In the genomic region with DNA sequence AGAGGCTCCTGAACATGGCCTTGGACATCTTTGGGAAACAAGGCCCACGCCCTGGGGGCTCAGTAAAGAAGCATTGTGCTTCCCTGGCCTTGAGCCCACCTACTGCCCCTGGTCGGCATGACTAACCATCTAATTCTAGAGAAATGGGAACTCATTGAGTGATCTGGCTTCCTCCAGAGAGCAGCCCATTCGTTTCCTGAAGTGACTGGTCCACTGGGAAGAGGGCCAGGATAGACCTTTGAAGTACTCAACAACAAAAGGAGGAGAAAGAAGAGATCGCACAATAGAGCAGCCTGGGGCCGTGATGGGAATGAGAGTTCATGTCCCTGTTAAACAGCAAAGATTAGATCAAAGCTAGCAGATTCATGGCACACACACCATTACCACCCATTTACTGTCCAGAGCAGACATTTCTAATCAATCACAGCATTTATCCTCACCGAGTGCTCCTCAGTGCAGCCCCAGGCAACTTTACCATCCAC, we compare ENCODE assay signal across 15 cellular contexts.
DNase-seq lines count a peak whose midpoint lies in the region; ATAC-seq and TF ChIP-seq lines count a peak whose summit lies in the region.
"Had no signal": no experiment of that assay in that cellular context is flagged by ENCODE, and none has a peak within 500 bp of the region (broad histone marks: within the 10 kb centered on the region; RNA-seq: fewer than 3 reads in every experiment).

No MANE protein-coding gene starts in this region.

- intact Hi-C loops in stomach (cut with DNase I; ENCODE audit: low total_unique reads) = no loop called here

- no peaks in the 10 kb centered on the region for H3K36me3 Mint-ChIP-seq in activated naive CD4-positive, alpha-beta T cell treated with anti-CD3 and anti-CD28 coated beads, Interleukin-2, amount 50 U/mL, for 24 hours
- H3K36me3 Mint-ChIP-seq: activated naive CD8-positive, alpha-beta T cell treated with anti-CD3 and anti-CD28 coated beads, Interleukin-2, amount 10 ng/mL, durations not matched to agents 7 days and 5 days had no signal

- H3K27me3 ChIP-seq in stomach = no peaks in the 10 kb centered on the region
- H3K27me3 ChIP-seq: tibial nerve had no signal

- H3K9me3 Mint-ChIP-seq in activated naive CD4-positive, alpha-beta T cell treated with anti-CD3 and anti-CD28 coated beads, Interleukin-2, amount 50 U/mL, for 24 hours = no peaks in the 10 kb centered on the region

- TF ChIP-seq EP300 in stomach (IDR thresholded peaks at IDR 0.05) = no peak

- H3K9me3 ChIP-seq in stomach = no peaks in the 10 kb centered on the region
- H3K9me3 ChIP-seq: A549, tibial nerve had no signal

- H3K4me3 Mint-ChIP-seq in activated naive CD4-positive, alpha-beta T cell treated with anti-CD3 and anti-CD28 coated beads, Interleukin-2, amount 50 U/mL, for 24 hours = no peak overlapping the region
- H3K4me3 Mint-ChIP-seq: activated naive CD8-positive, alpha-beta T cell treated with anti-CD3 and anti-CD28 coated beads, Interleukin-2, amount 10 ng/mL, durations not matched to agents 7 days and 5 days had no signal

- DNase-seq in activated naive CD4-positive, alpha-beta T cell (lab: John Stamatoyannopoulos, UW) = no peak
- peak; percentile 98 for DNase-seq in RPMI7951 (ENCODE audit: low read depth)
- DNase-seq in epithelial cell of esophagus (ENCODE audit: low read depth) = peak; percentile 31
- DNase-seq in stromal cell of bone marrow (ENCODE audit: low read depth) = peak; percentile 27
- no peak for DNase-seq in stomach
- DNase-seq: activated naive CD8-positive, alpha-beta T cell treated with anti-CD3 and anti-CD28 coated beads, Interleukin-2, amount 10 ng/mL, durations not matched to agents 7 days and 5 days; Calu3; NCI-H1105; NCI-H774 had no signal

- H3K4me1 ChIP-seq in stomach = peaks cover 0 to 22% (median 9%) of the 10 kb centered on the region in 4 donors
- H3K4me1 ChIP-seq: A549 had no signal

- H3K27me3 Mint-ChIP-seq in activated naive CD4-positive, alpha-beta T cell treated with anti-CD3 and anti-CD28 coated beads, Interleukin-2, amount 50 U/mL, for 24 hours = no peaks in the 10 kb centered on the region

- no peak for ATAC-seq in GM18858 (IDR thresholded peaks at IDR 0.05; ENCODE audit: unreplicated experiment)
- ATAC-seq in GM21786 (IDR thresholded peaks at IDR 0.05; ENCODE audit: unreplicated experiment) = no peak
- ATAC-seq: A549 had no signal

- H3K36me3 ChIP-seq in stomach = no peaks in the 10 kb centered on the region
- H3K36me3 ChIP-seq: tibial nerve had no signal

- 64 to 75% (median 71%) methylated on average over 6 of the region's 6 CpGs for WGBS in stomach, 5 donors

- TF ChIP-seq CTCF in epithelial cell of esophagus (IDR thresholded peaks at IDR 0.05; ENCODE audit: insufficient read depth, low read depth, low read length, missing control alignments) = no peak
- TF ChIP-seq CTCF in stomach (IDR thresholded peaks at IDR 0.05) = no peak

- H3K4me3 ChIP-seq in epithelial cell of esophagus (ENCODE audit: low read length) = no peak overlapping the region
- no peak overlapping the region for H3K4me3 ChIP-seq in stomach
- H3K4me3 ChIP-seq: A549, smooth muscle cell, tibial nerve had no signal

- peak overlapping the region in 1 of 5 donors; percentile 36 for H3K27ac ChIP-seq in stomach
- H3K27ac ChIP-seq: A549 had no signal

- TF ChIP-seq POLR2A in stomach (IDR thresholded peaks at IDR 0.05) = no peak

- H3K4me1 Mint-ChIP-seq in activated naive CD4-positive, alpha-beta T cell treated with anti-CD3 and anti-CD28 coated beads, Interleukin-2, amount 50 U/mL, for 24 hours = no peaks in the 10 kb centered on the region
- H3K4me1 Mint-ChIP-seq: activated naive CD8-positive, alpha-beta T cell treated with anti-CD3 and anti-CD28 coated beads, Interleukin-2, amount 10 ng/mL, durations not matched to agents 7 days and 5 days had no signal

- H3K27ac Mint-ChIP-seq in activated naive CD4-positive, alpha-beta T cell treated with anti-CD3 and anti-CD28 coated beads, Interleukin-2, amount 50 U/mL, for 24 hours = peak overlapping the region; percentile 1
- H3K27ac Mint-ChIP-seq: activated naive CD8-positive, alpha-beta T cell treated with anti-CD3 and anti-CD28 coated beads, Interleukin-2, amount 10 ng/mL, durations not matched to agents 7 days and 5 days had no signal

Comparison
In these comparisons a context has a peak if more than half of its experiments do, and no peak if none do; other contexts are left out.
1. DNase-seq: peak in RPMI7951 (single experiment), epithelial cell of esophagus (single experiment) and stromal cell of bone marrow (single experiment); none in activated naive CD4-positive, alpha-beta T cell (0 of 4) and stomach (single experiment).